ENCODE assay signal across 12 cellular contexts in genomic region chr7:910441-910861, GRCh38. TPM values are rescaled to one million over a fixed set of nuclear protein-coding genes. Genes with fewer than 3 reads are reported as not detected.
A peak's percentile ranks its signal among the peaks of the same experiment; 100 is the strongest.
DNase-seq lines count a peak whose midpoint lies in the region; ATAC-seq and TF ChIP-seq lines count a peak whose summit lies in the region.
"Had no signal": no experiment of that assay in that cellular context is flagged by ENCODE, and none has a peak within 500 bp of the region (broad histone marks: within the 10 kb centered on the region; RNA-seq: fewer than 3 reads in every experiment).

No MANE protein-coding gene starts in this region.

- intact Hi-C loops in activated CD8-positive, alpha-beta T cell treated with anti-CD3 and anti-CD28 coated beads for 36 hours (cut with micrococcal nuclease): loop anchor here (5.0 kb wide), 1 partner anchor 37 kb away; no protein-coding TSS in a partner anchor

- H3K9me3 Mint-ChIP-seq in activated naive CD4-positive, alpha-beta T cell treated with anti-CD3 and anti-CD28 coated beads, Interleukin-2, amount 10 ng/mL, durations not matched to agents 7 days and 5 days: no peaks in the 10 kb centered on the region
- no peaks in the 10 kb centered on the region for H3K9me3 Mint-ChIP-seq in activated CD8-positive, alpha-beta T cell treated with anti-CD3 and anti-CD28 coated beads for 36 hours
- no peaks in the 10 kb centered on the region for H3K9me3 Mint-ChIP-seq in mesothelial cell of epicardium
- no peaks in the 10 kb centered on the region for H3K9me3 Mint-ChIP-seq in type B pancreatic cell

- no peak for TF ChIP-seq CTCF in activated CD8-positive, alpha-beta T cell treated with anti-CD3 and anti-CD28 coated beads for 36 hours (IDR thresholded peaks at IDR 0.05)
- TF ChIP-seq CTCF in mesothelial cell of epicardium (IDR thresholded peaks at IDR 0.05; ENCODE audit: unreplicated experiment) (no peak), type B pancreatic cell (conservative IDR thresholded peaks at IDR 0.05) (no peak)

- no peaks in the 10 kb centered on the region for H3K36me3 Mint-ChIP-seq in activated naive CD4-positive, alpha-beta T cell treated with anti-CD3 and anti-CD28 coated beads, Interleukin-2, amount 10 ng/mL, durations not matched to agents 7 days and 5 days
- peaks cover 6% of the 10 kb centered on the region for H3K36me3 Mint-ChIP-seq in activated CD8-positive, alpha-beta T cell treated with anti-CD3 and anti-CD28 coated beads for 36 hours (ENCODE audit: low read depth)
- H3K36me3 Mint-ChIP-seq in mesothelial cell of epicardium (no peaks in the 10 kb centered on the region), type B pancreatic cell (no peaks in the 10 kb centered on the region)

- peak; percentile 14 for DNase-seq in activated naive CD4-positive, alpha-beta T cell treated with Interleukin-2 at 50 U/mL for 16 hours
- no peak for DNase-seq in activated naive CD4-positive, alpha-beta T cell treated with anti-CD3 and anti-CD28 coated beads, Interleukin-2, amount 10 ng/mL, durations not matched to agents 7 days and 5 days
- peak; percentile 41 for DNase-seq in activated CD8-positive, alpha-beta T cell treated with anti-CD3 and anti-CD28 coated beads for 36 hours
- DNase-seq in mesothelial cell of epicardium (ENCODE audit: low spot score in 2 of 2, unreplicated experiment in 2 of 2) (no peak), type B pancreatic cell (ENCODE audit: extremely low spot score, unreplicated experiment) (no peak), HUDEP-2 (lab: John Stamatoyannopoulos, UW; ENCODE audit: unreplicated experiment in 76 of 76) (no peak), medulla oblongata (ENCODE audit: extremely low spot score) (no peak)
- DNase-seq: DMS153, foreskin keratinocyte, NCI-H2227 treated with DMSO at 0.1 percent for 48 hours, PC-9 had no signal

- H3K27ac Mint-ChIP-seq in activated naive CD4-positive, alpha-beta T cell treated with anti-CD3 and anti-CD28 coated beads, Interleukin-2, amount 10 ng/mL, durations not matched to agents 7 days and 5 days: no peak overlapping the region
- H3K27ac Mint-ChIP-seq in activated CD8-positive, alpha-beta T cell treated with anti-CD3 and anti-CD28 coated beads for 36 hours: no peak overlapping the region
- H3K27ac Mint-ChIP-seq in mesothelial cell of epicardium (no peak overlapping the region), type B pancreatic cell (no peak overlapping the region)

- no peak overlapping the region for H3K4me3 Mint-ChIP-seq in activated naive CD4-positive, alpha-beta T cell treated with anti-CD3 and anti-CD28 coated beads, Interleukin-2, amount 10 ng/mL, durations not matched to agents 7 days and 5 days
- H3K4me3 Mint-ChIP-seq in activated CD8-positive, alpha-beta T cell treated with anti-CD3 and anti-CD28 coated beads for 36 hours: peak overlapping the region; percentile 41
- H3K4me3 Mint-ChIP-seq in mesothelial cell of epicardium: peak overlapping the region; percentile 34
- H3K4me3 Mint-ChIP-seq in type B pancreatic cell: peak overlapping the region; percentile 28

- POLR2A ChIA-PET in activated CD8-positive, alpha-beta T cell treated with anti-CD3 and anti-CD28 coated beads for 36 hours (lab: Charles Lee): interaction anchor here (0.6 to 1.8 kb wide), 4 partner anchors 13 to 64 kb away, joined by 3 to 8 read pairs (median 4); partner anchors contain the start of gene COX19

- peaks cover 11% of the 10 kb centered on the region for H3K4me1 Mint-ChIP-seq in activated naive CD4-positive, alpha-beta T cell treated with anti-CD3 and anti-CD28 coated beads, Interleukin-2, amount 10 ng/mL, durations not matched to agents 7 days and 5 days
- H3K4me1 Mint-ChIP-seq in activated CD8-positive, alpha-beta T cell treated with anti-CD3 and anti-CD28 coated beads for 36 hours (ENCODE audit: low read depth): peaks cover 14% of the 10 kb centered on the region
- H3K4me1 Mint-ChIP-seq in mesothelial cell of epicardium: peaks cover 1% of the 10 kb centered on the region
- H3K4me1 Mint-ChIP-seq in type B pancreatic cell (ENCODE audit: unreplicated experiment): peaks cover 6% of the 10 kb centered on the region

- peaks cover 38% of the 10 kb centered on the region for H3K27me3 Mint-ChIP-seq in activated naive CD4-positive, alpha-beta T cell treated with anti-CD3 and anti-CD28 coated beads, Interleukin-2, amount 10 ng/mL, durations not matched to agents 7 days and 5 days
- no peaks in the 10 kb centered on the region for H3K27me3 Mint-ChIP-seq in activated CD8-positive, alpha-beta T cell treated with anti-CD3 and anti-CD28 coated beads for 36 hours
- H3K27me3 Mint-ChIP-seq in mesothelial cell of epicardium (ENCODE audit: low read depth): peaks cover 21% of the 10 kb centered on the region
- H3K27me3 Mint-ChIP-seq in type B pancreatic cell: peaks cover 8% of the 10 kb centered on the region

- peak; percentile 26 for ATAC-seq in activated CD8-positive, alpha-beta T cell treated with anti-CD3 and anti-CD28 coated beads for 36 hours
- no peak for ATAC-seq in HG03045 (IDR thresholded peaks at IDR 0.05; ENCODE audit: unreplicated experiment)
- ATAC-seq: foreskin keratinocyte had no signal

- CTCF ChIA-PET in activated naive CD4-positive, alpha-beta T cell treated with anti-CD3 and anti-CD28 coated beads, Interleukin-2, amount 10 ng/mL, durations not matched to agents 7 days and 5 days (lab: Charles Lee): interaction anchor here (0.7 to 4.5 kb wide), 7 partner anchors 11 to 83 kb away, joined by 3 to 47 read pairs (median 4); partner anchors contain the start of gene ADAP1
- CTCF ChIA-PET in activated CD8-positive, alpha-beta T cell treated with anti-CD3 and anti-CD28 coated beads for 36 hours (lab: Charles Lee): interaction anchor here (1.1 to 2.8 kb wide), 5 partner anchors 11 to 135 kb away, joined by 3 to 10 read pairs (median 6); no protein-coding TSS in a partner anchor

RNA-seq across cellular contexts. Expression of gene GET4, which starts 34.1 kb away (rescaled TPM):
- total RNA-seq in activated CD8-positive, alpha-beta T cell treated with anti-CD3 and anti-CD28 coated beads for 36 hours: 10 to 100 TPM; 20.6 to 31.9 TPM
- total RNA-seq in mesothelial cell of epicardium: 67.9 to 77.6 TPM (median 72.2 TPM) in 3 replicates
- 46.3 and 50.0 TPM in 2 replicates for total RNA-seq in type B pancreatic cell (ENCODE audit: low replicate concordance)

RNA-seq across cellular contexts. Expression of gene ADAP1, which starts 44.0 kb away (rescaled TPM):
- total RNA-seq in activated CD8-positive, alpha-beta T cell treated with anti-CD3 and anti-CD28 coated beads for 36 hours: 10 to 100 TPM; 34.6 to 40.9 TPM
- 2.9 to 5.3 TPM (median 4.0 TPM) in 3 replicates for total RNA-seq in mesothelial cell of epicardium
- 15.7 and 18.1 TPM in 2 replicates for total RNA-seq in type B pancreatic cell (ENCODE audit: low replicate concordance)

Comparison
In these comparisons a context has a peak if more than half of its experiments do, and no peak if none do; other contexts are left out.
1. DNase-seq: peak in activated naive CD4-positive, alpha-beta T cell treated with Interleukin-2 at 50 U/mL for 16 hours (single experiment) and activated CD8-positive, alpha-beta T cell treated with anti-CD3 and anti-CD28 coated beads for 36 hours (single experiment); none in activated naive CD4-positive, alpha-beta T cell treated with anti-CD3 and anti-CD28 coated beads, Interleukin-2, amount 10 ng/mL, durations not matched to agents 7 days and 5 days (single experiment), mesothelial cell of epicardium (0 of 2), type B pancreatic cell (single experiment), HUDEP-2 (0 of 76) and medulla oblongata (single experiment).